In the genomic region with DNA sequence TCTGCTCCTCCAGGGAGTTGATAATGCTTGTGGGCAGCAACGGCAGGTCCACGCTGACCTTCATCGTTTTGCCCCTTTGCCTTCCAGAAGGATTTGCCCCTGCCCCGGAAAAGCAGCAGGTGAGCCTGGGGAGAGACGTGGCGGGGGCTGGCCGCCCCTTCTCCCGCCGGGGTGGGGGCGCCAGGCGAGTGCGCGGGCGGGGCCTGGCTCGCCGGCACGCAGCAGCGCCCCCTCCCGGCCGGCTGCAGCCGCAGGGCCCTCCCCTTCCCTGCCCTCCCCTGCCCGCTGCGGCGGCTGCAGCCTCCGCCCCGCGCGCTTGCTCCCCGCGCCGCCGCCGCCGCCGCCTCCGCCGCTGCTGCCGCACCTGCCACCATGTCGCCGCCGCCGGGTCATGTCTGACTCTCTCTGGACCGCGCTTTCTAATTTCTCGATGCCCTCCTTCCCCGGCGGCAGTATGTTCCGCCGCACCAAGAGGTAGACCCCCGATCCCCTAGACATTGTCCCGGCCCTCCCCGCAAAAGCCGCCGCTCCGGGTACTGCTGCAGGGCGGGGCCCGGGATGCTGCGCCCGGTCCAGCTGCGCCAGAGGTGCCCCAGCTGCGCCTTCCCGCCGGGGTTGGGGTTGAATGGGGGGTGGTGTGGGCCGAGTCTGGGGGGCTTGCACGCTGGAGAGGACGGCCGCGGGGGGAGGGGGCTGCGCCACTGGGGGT, we compare ENCODE assay signal across 8 cellular contexts. TPM values are rescaled to one million over a fixed set of nuclear protein-coding genes. Genes with fewer than 3 reads are reported as not detected.
DNase-seq lines count a peak whose midpoint lies in the region; ATAC-seq, FAIRE-seq and TF ChIP-seq lines count a peak whose summit lies in the region.

Gene MAST1, plus strand, starts transcription at position 334 of the 709 bp plus-strand sequence. Its CDS starts 58 bp downstream, at position 392.

- peaks cover 26% of the 10 kb centered on the region for H4K20me1 ChIP-seq in Loucy (ENCODE audit: insufficient read depth, low read length, poor library complexity, severe bottlenecking)

- peak within 1 kb of the TSS; percentile 82 for H3K4me2 ChIP-seq in Loucy (ENCODE audit: low read depth, low read length, poor library complexity, severe bottlenecking)

- peak within 1 kb of the TSS; percentile 75 to 76 for H3K4me3 Mint-ChIP-seq in stimulated activated naive CD8-positive, alpha-beta T cell treated with anti-CD3 and anti-CD28 coated beads, Interleukin-15, amount 100 ng/mL, for 72 hours

- no peaks in the 10 kb centered on the region for H3K9me2 ChIP-seq in Loucy (replicated peaks; ENCODE audit: low read depth, low read length)

- TF ChIP-seq CTCF in Loucy (conservative IDR thresholded peaks at IDR 0.05; ENCODE audit: low read length) (peak; percentile 49), cardiac fibroblast (IDR thresholded peaks at IDR 0.05; ENCODE audit: low read depth, low read length) (no peak)

- H3K27me3 Mint-ChIP-seq in stimulated activated naive CD8-positive, alpha-beta T cell treated with anti-CD3 and anti-CD28 coated beads, Interleukin-15, amount 100 ng/mL, for 72 hours, result peaks cover 95% of the 10 kb centered on the region

- H3F3A ChIP-seq in Loucy (ENCODE audit: low read depth), result no peaks in the 10 kb centered on the region

- H3K4me1 ChIP-seq in Loucy (ENCODE audit: insufficient read depth, low read length, poor library complexity, severe bottlenecking), result peaks cover 26% of the 10 kb centered on the region

- no peak for FAIRE-seq in RCC 7860 (lab: Jason Lieb, UNC)

- H3K4me3 ChIP-seq in Loucy (ENCODE audit: low read length, poor library complexity, severe bottlenecking) (peak within 1 kb of the TSS; percentile 89), cardiac fibroblast (replicated peaks in 1 of 2; ENCODE audit: low read depth in 2 of 2, low read length in 2 of 2) (peak within 1 kb of the TSS; percentile 10 to 21)

- H3K9ac ChIP-seq in Loucy (ENCODE audit: low read depth, low read length, poor library complexity, severe bottlenecking), result peak within 1 kb of the TSS; percentile 84

- H3K36me3 ChIP-seq in Loucy (ENCODE audit: insufficient read depth, low read length), result no peaks in the 10 kb centered on the region

- ATAC-seq in left lobe of liver (peak; percentile 75), HG02759 (IDR thresholded peaks at IDR 0.05; ENCODE audit: unreplicated experiment) (no peak)
- peak; percentile 75 for ATAC-seq in stimulated activated naive CD8-positive, alpha-beta T cell treated with anti-CD3 and anti-CD28 coated beads, Interleukin-15, amount 100 ng/mL, for 72 hours

- H3K79me2 ChIP-seq in Loucy (ENCODE audit: insufficient read depth, low read length), result peaks cover 28% of the 10 kb centered on the region

- DNase-seq in ELR (ENCODE audit: low read depth) (peak; percentile 50), T-helper 1 cell (peak in 4 of 5 donors; percentile 24 to 60 (median 47)), cardiac fibroblast (ENCODE audit: low read depth in 2 of 2) (peak in 1 of 2 donors; percentile 29), left lobe of liver (ENCODE audit: low spot score) (no peak), RCC 7860 (ENCODE audit: low spot score) (no peak)
- peak; percentile 52 to 70 for DNase-seq in stimulated activated naive CD8-positive, alpha-beta T cell treated with anti-CD3 and anti-CD28 coated beads, Interleukin-15, amount 100 ng/mL, for 72 hours

- H3K27me3 ChIP-seq in Loucy (ENCODE audit: insufficient read depth, low read length, poor library complexity, severe bottlenecking), result no peaks in the 10 kb centered on the region

- H3K4me1 Mint-ChIP-seq in stimulated activated naive CD8-positive, alpha-beta T cell treated with anti-CD3 and anti-CD28 coated beads, Interleukin-15, amount 100 ng/mL, for 72 hours, result peaks cover 53% of the 10 kb centered on the region

- no peaks in the 10 kb centered on the region for H3K9me3 ChIP-seq in Loucy (ENCODE audit: insufficient read depth, low read depth, low read length)

- H2AFZ ChIP-seq in Loucy (ENCODE audit: low read length), result peak within 1 kb of the TSS; percentile 92

- no peaks in the 10 kb centered on the region for H3K9me3 Mint-ChIP-seq in stimulated activated naive CD8-positive, alpha-beta T cell treated with anti-CD3 and anti-CD28 coated beads, Interleukin-15, amount 100 ng/mL, for 72 hours

- no peak within 1 kb of the TSS for H3K27ac Mint-ChIP-seq in stimulated activated naive CD8-positive, alpha-beta T cell treated with anti-CD3 and anti-CD28 coated beads, Interleukin-15, amount 100 ng/mL, for 72 hours

RNA-seq across cellular contexts. Expression of gene MAST1, which starts in this region (rescaled TPM):
- total RNA-seq in left lobe of liver, result 0.86 TPM

Comparison
In these comparisons a context has a peak if more than half of its experiments do, and no peak if none do; other contexts are left out.
1. Peak in ATAC-seq in left lobe of liver; RNA of the gene not detected or under 1 TPM.
2. DNase-seq: peak in ELR (single experiment), T-helper 1 cell (4 of 5) and stimulated activated naive CD8-positive, alpha-beta T cell treated with anti-CD3 and anti-CD28 coated beads, Interleukin-15, amount 100 ng/mL, for 72 hours (2 of 2); none in left lobe of liver (single experiment) and RCC 7860 (single experiment).